ENCODE assay signal across 1 cellular context in the genomic region with DNA sequence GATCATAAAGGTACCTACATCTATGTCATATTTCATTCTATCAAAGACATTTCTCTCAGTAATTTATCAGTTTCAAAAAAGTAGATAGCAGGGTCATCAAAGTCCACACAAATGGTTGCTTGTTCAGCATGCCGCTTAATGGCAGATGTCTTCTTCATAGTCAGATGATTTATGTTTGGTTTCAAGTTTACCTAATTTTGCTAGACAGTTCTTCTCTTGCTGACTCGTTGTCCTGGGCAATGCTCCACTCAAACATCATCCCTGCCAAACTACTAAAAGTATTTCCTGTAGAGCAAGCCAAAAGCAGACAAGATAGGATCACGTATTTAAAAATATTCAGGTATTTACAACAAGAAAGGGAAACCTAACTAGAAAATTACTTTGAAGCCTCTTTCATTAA.
TF ChIP-seq lines count a peak whose summit lies in the region.

No MANE protein-coding gene starts in this region.

TF ChIP-seq in IMR-90, 13 proteins besides CTCF, POLR2A, EP300 and RAD21:
- TF ChIP-seq RFX5 (IDR thresholded peaks at IDR 0.05; ENCODE audit: low read depth, low read length) = no peak
- no peak for TF ChIP-seq MAFK (IDR thresholded peaks at IDR 0.05; ENCODE audit: low read depth, low read length)
- no peak for TF ChIP-seq CEBPB (IDR thresholded peaks at IDR 0.05; ENCODE audit: low read depth, low read length)
- no peak for TF ChIP-seq SMC3 (IDR thresholded peaks at IDR 0.05; ENCODE audit: low read depth, low read length)
- no peak for TF ChIP-seq FOS (IDR thresholded peaks at IDR 0.05; ENCODE audit: low read depth, low read length)
- no peak for TF ChIP-seq CHD1 (IDR thresholded peaks at IDR 0.05; ENCODE audit: low read depth, low read length)
- no peak for TF ChIP-seq MAZ (IDR thresholded peaks at IDR 0.05; ENCODE audit: borderline replicate concordance, low read depth, low read length)
- TF ChIP-seq RCOR1 (IDR thresholded peaks at IDR 0.05; ENCODE audit: insufficient replicate concordance, low read length) = no peak
- no peak for TF ChIP-seq MXI1 (IDR thresholded peaks at IDR 0.05; ENCODE audit: borderline replicate concordance, low read depth, low read length)
- no peak for TF ChIP-seq USF2 (IDR thresholded peaks at IDR 0.05; ENCODE audit: low read depth, low read length)
- no peak for TF ChIP-seq BHLHE40 (IDR thresholded peaks at IDR 0.05; ENCODE audit: low read depth, low read length)
- TF ChIP-seq, protein P1, sequence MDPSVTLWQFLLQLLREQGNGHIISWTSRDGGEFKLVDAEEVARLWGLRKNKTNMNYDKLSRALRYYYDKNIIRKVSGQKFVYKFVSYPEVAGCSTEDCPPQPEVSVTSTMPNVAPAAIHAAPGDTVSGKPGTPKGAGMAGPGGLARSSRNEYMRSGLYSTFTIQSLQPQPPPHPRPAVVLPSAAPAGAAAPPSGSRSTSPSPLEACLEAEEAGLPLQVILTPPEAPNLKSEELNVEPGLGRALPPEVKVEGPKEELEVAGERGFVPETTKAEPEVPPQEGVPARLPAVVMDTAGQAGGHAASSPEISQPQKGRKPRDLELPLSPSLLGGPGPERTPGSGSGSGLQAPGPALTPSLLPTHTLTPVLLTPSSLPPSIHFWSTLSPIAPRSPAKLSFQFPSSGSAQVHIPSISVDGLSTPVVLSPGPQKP (IDR thresholded peaks at IDR 0.05; ENCODE audit: borderline replicate concordance, low read depth, low read length) = no peak
